13 cellular contexts compared by ENCODE assay signal in the genomic region with DNA sequence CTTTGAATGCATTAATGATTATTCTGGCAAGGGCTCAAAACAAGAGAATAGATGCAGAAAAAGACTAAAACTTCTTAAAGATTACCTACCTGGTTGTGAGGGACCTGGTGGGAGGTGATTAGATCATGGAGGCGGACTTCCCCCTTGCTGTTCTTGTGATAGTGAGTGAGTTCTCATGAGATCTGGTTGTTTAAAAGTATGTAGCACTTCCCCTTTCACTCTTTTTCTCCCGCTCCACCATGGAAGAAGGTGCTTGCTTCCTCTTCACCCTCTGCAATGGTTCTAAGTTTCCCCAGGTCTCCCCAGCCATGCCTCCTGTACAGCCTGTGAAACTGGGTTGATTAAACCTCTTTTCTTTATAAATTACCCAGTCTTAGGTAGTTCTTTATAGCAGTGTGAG.
DNase-seq lines count a peak whose midpoint lies in the region; ATAC-seq and TF ChIP-seq lines count a peak whose summit lies in the region.
"Had no signal": no experiment of that assay in that cellular context is flagged by ENCODE, and none has a peak within 500 bp of the region (broad histone marks: within the 10 kb centered on the region; RNA-seq: fewer than 3 reads in every experiment).

No MANE protein-coding gene starts in this region.

- WGBS in liver: 89% methylated on average over 2 of the region's 2 CpGs
- 65% methylated on average over 2 of the region's 2 CpGs for WGBS in right lobe of liver (ENCODE audit: insufficient coverage, low coverage, low lambda C conversion rate, missing lambda C conversion rate)

- no peak for TF ChIP-seq RAD21 in liver (IDR thresholded peaks at IDR 0.05)

- no peaks in the 10 kb centered on the region for H3K36me3 ChIP-seq in liver (ENCODE audit: control insufficient read depth in 4 of 4, insufficient read depth in 3 of 4, low read depth in 1 of 4, low read length in 3 of 4)
- H3K36me3 ChIP-seq in right lobe of liver: no peaks in the 10 kb centered on the region
- no peaks in the 10 kb centered on the region for H3K36me3 ChIP-seq in neutrophil

- H3K9me3 ChIP-seq in liver (ENCODE audit: control insufficient read depth in 4 of 4, low read length in 3 of 4) (no peaks in the 10 kb centered on the region), right lobe of liver (no peaks in the 10 kb centered on the region), neutrophil (no peaks in the 10 kb centered on the region)
- H3K9me3 ChIP-seq: mucosa of descending colon had no signal

- ATAC-seq in right lobe of liver: no peak
- ATAC-seq in left lobe of liver: no peak
- ATAC-seq: esophagus mucosa, mucosa of descending colon had no signal

- no peak for TF ChIP-seq CTCF in liver (IDR thresholded peaks at IDR 0.05; ENCODE audit: low read depth, low read length, missing input control)
- TF ChIP-seq CTCF in right lobe of liver (IDR thresholded peaks at IDR 0.05): no peak
- no peak for TF ChIP-seq CTCF in neutrophil (IDR thresholded peaks at IDR 0.05)

- DNase-seq in right lobe of liver: no peak
- no peak for DNase-seq in left lobe of liver (ENCODE audit: low spot score)
- DNase-seq in HT-29 (ENCODE audit: low spot score): no peak
- DNase-seq in NCI-H1417 treated with DMSO at 0.1 percent for 48 hours (lab: John Stamatoyannopoulos, UW): no peak
- no peak for DNase-seq in HUDEP-2 (lab: John Stamatoyannopoulos, UW; ENCODE audit: unreplicated experiment in 76 of 76)
- DNase-seq: activated naive CD4-positive, alpha-beta T cell treated with anti-CD3 and anti-CD28 coated beads, Interleukin-2, amount 10 ng/mL, durations not matched to agents 7 days and 5 days; mucosa of descending colon; NCI-H2227 treated with DMSO at 0.1 percent for 48 hours; T-helper 9 cell had no signal

- intact Hi-C loops in right lobe of liver (cut with DNase I): no loop called here

- H3K4me3 ChIP-seq in liver (ENCODE audit: low read depth in 1 of 3, low read length in 3 of 3): no peak overlapping the region
- no peak overlapping the region for H3K4me3 ChIP-seq in right lobe of liver
- no peak overlapping the region for H3K4me3 ChIP-seq in neutrophil (ENCODE audit: low read depth in 1 of 2, low read length in 1 of 2)
- H3K4me3 ChIP-seq: mucosa of descending colon had no signal

- peaks cover 0 to 6% (median 2%) of the 10 kb centered on the region in 4 donors for H3K4me1 ChIP-seq in liver (ENCODE audit: control insufficient read depth in 4 of 4, insufficient read depth in 4 of 4, low read length in 3 of 4)
- H3K4me1 ChIP-seq in right lobe of liver: peaks cover 0 to 4% (median 0%) of the 10 kb centered on the region in 4 donors
- H3K4me1 ChIP-seq in neutrophil (ENCODE audit: control insufficient read depth in 1 of 2, insufficient read depth in 1 of 2, low read depth in 1 of 2, low read length in 1 of 2): peaks cover 47 to 49% of the 10 kb centered on the region in 2 experiments

- TF ChIP-seq POLR2A in right lobe of liver (IDR thresholded peaks at IDR 0.05): no peak

- no peaks in the 10 kb centered on the region for H3K27me3 ChIP-seq in liver (ENCODE audit: control insufficient read depth in 4 of 4, insufficient read depth in 4 of 4, low read length in 3 of 4)
- H3K27me3 ChIP-seq in right lobe of liver: no peaks in the 10 kb centered on the region
- no peaks in the 10 kb centered on the region for H3K27me3 ChIP-seq in neutrophil

- peak overlapping the region; percentile 25 to 35 for H3K27ac ChIP-seq in liver (ENCODE audit: low read depth in 1 of 2, low read length in 2 of 2)
- peak overlapping the region in 1 of 3 donors; percentile 51 for H3K27ac ChIP-seq in right lobe of liver
- peak overlapping the region; percentile 26 for H3K27ac ChIP-seq in cingulate gyrus (ENCODE audit: low read depth, low read length)
- peak overlapping the region; percentile 70 for H3K27ac ChIP-seq in neutrophil

- no peak overlapping the region for H3K9ac ChIP-seq in liver (ENCODE audit: low read depth in 1 of 2, low read length in 2 of 2)

TF ChIP-seq in liver, 16 proteins besides CTCF, POLR2A, EP300 and RAD21:
- TF ChIP-seq NR2F2 (IDR thresholded peaks at IDR 0.05): no peak
- TF ChIP-seq, protein P1, sequence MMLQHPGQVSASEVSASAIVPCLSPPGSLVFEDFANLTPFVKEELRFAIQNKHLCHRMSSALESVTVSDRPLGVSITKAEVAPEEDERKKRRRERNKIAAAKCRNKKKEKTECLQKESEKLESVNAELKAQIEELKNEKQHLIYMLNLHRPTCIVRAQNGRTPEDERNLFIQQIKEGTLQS (IDR thresholded peaks at IDR 0.05): no peak
- no peak for TF ChIP-seq RXRA (IDR thresholded peaks at IDR 0.05)
- no peak for TF ChIP-seq FOXA1 (IDR thresholded peaks at IDR 0.05)
- TF ChIP-seq SP1 (IDR thresholded peaks at IDR 0.05): no peak
- no peak for TF ChIP-seq TAF1 (conservative IDR thresholded peaks at IDR 0.05)
- TF ChIP-seq, protein P2, sequence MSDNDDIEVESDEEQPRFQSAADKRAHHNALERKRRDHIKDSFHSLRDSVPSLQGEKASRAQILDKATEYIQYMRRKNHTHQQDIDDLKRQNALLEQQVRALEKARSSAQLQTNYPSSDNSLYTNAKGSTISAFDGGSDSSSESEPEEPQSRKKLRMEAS (IDR thresholded peaks at IDR 0.05): no peak
- no peak for TF ChIP-seq EGR1 (IDR thresholded peaks at IDR 0.05; ENCODE audit: low read depth in 2 of 2)
- no peak for TF ChIP-seq HNF4A (conservative IDR thresholded peaks at IDR 0.05)
- TF ChIP-seq, protein P3, sequence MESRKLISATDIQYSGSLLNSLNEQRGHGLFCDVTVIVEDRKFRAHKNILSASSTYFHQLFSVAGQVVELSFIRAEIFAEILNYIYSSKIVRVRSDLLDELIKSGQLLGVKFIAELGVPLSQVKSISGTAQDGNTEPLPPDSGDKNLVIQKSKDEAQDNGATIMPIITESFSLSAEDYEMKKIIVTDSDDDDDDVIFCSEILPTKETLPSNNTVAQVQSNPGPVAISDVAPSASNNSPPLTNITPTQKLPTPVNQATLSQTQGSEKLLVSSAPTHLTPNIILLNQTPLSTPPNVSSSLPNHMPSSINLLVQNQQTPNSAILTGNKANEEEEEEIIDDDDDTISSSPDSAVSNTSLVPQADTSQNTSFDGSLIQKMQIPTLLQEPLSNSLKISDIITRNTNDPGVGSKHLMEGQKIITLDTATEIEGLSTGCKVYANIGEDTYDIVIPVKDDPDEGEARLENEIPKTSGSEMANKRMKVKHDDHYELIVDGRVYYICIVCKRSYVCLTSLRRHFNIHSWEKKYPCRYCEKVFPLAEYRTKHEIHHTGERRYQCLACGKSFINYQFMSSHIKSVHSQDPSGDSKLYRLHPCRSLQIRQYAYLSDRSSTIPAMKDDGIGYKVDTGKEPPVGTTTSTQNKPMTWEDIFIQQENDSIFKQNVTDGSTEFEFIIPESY (IDR thresholded peaks at IDR 0.05): no peak
- no peak for TF ChIP-seq GABPA (IDR thresholded peaks at IDR 0.05 in 1 of 2, conservative IDR thresholded peaks at IDR 0.05 in 1 of 2)
- TF ChIP-seq FOXA2 (IDR thresholded peaks at IDR 0.05): no peak
- TF ChIP-seq, protein P4, sequence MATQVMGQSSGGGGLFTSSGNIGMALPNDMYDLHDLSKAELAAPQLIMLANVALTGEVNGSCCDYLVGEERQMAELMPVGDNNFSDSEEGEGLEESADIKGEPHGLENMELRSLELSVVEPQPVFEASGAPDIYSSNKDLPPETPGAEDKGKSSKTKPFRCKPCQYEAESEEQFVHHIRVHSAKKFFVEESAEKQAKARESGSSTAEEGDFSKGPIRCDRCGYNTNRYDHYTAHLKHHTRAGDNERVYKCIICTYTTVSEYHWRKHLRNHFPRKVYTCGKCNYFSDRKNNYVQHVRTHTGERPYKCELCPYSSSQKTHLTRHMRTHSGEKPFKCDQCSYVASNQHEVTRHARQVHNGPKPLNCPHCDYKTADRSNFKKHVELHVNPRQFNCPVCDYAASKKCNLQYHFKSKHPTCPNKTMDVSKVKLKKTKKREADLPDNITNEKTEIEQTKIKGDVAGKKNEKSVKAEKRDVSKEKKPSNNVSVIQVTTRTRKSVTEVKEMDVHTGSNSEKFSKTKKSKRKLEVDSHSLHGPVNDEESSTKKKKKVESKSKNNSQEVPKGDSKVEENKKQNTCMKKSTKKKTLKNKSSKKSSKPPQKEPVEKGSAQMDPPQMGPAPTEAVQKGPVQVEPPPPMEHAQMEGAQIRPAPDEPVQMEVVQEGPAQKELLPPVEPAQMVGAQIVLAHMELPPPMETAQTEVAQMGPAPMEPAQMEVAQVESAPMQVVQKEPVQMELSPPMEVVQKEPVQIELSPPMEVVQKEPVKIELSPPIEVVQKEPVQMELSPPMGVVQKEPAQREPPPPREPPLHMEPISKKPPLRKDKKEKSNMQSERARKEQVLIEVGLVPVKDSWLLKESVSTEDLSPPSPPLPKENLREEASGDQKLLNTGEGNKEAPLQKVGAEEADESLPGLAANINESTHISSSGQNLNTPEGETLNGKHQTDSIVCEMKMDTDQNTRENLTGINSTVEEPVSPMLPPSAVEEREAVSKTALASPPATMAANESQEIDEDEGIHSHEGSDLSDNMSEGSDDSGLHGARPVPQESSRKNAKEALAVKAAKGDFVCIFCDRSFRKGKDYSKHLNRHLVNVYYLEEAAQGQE (IDR thresholded peaks at IDR 0.05): no peak
- no peak for TF ChIP-seq JUND (IDR thresholded peaks at IDR 0.05)
- no peak for TF ChIP-seq HNF4G (IDR thresholded peaks at IDR 0.05)
- no peak for TF ChIP-seq YY1 (IDR thresholded peaks at IDR 0.05)
